In the genomic region with DNA sequence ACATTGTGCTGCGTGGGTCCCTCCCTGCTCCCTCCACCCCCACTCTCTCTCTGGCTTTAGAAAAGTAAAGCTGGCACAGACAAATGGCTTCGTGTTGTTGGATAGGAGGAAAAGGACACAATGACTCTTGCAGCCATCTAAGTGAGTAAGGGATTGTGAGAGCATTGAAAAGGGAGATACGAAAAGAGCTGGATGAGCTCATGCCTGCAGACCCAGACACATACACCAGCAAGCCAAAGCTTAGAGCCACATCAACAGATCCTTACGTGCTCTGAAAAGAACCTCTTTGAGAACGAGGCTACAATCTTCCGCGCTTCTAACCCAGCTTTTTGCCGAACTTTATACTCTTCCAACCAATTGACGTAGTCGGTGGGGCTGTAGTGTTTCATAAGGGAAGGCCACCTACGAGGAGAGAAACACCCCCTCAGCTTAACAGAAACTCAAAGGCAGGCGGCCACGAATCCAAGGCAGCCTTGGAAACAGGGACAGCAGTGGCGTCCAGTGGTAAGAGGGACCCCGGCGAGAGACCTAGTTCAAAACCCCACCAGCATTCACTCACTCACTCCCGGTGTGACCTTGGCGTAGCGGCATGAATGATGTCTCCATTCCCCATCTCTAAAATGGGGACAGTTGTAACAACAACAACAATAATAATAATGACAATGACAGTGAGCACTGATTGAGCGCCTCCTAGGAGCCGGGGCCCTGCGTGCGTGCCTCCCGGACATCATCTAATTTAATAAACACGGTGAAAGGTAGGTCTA, we compare ENCODE assay signal across 8 cellular contexts. TPM values are rescaled to one million over a fixed set of nuclear protein-coding genes. Genes with fewer than 3 reads are reported as not detected.
DNase-seq lines count a peak whose midpoint lies in the region; ATAC-seq, FAIRE-seq and TF ChIP-seq lines count a peak whose summit lies in the region.

No MANE protein-coding gene starts in this region.

- peak overlapping the region; percentile 85 for H3K4me2 ChIP-seq in A549

- TF ChIP-seq RAD21 in A549 (conservative IDR thresholded peaks at IDR 0.05 in 1 of 2, IDR thresholded peaks at IDR 0.05 in 1 of 2): no peak

- no peaks in the 10 kb centered on the region for H3K9me3 ChIP-seq in A549
- no peaks in the 10 kb centered on the region for H3K9me3 ChIP-seq in HAP-1
- H3K9me3 ChIP-seq in psoas muscle: peaks cover 4% of the 10 kb centered on the region

- CTCF ChIA-PET in A549 (lab: Yijun Ruan, JAX): interaction anchor here (0.7 to 1.4 kb wide), 9 partner anchors 12 to 667 kb away, joined by 3 to 4 read pairs (median 3); no protein-coding TSS in a partner anchor

- TF ChIP-seq CTCF in A549 (IDR thresholded peaks at IDR 0.05) (no peak), psoas muscle (IDR thresholded peaks at IDR 0.05) (no peak)

- H3K4me1 ChIP-seq in A549 (peaks cover 13% of the 10 kb centered on the region; the same call in 1 of the 3 replicates), HAP-1 (no peaks in the 10 kb centered on the region), psoas muscle (peaks cover 15% of the 10 kb centered on the region)

- TF ChIP-seq POLR2A in A549 (IDR thresholded peaks at IDR 0.05; ENCODE audit: low read length): no peak

- TF ChIP-seq EP300 in A549 (IDR thresholded peaks at IDR 0.05): no peak

- no peaks in the 10 kb centered on the region for H3K27me3 ChIP-seq in HAP-1 (ENCODE audit: low read depth)
- no peaks in the 10 kb centered on the region for H3K27me3 ChIP-seq in psoas muscle (ENCODE audit: insufficient read depth in 3 of 3, low read length in 2 of 3)

- in situ Hi-C loops in HAP-1 (cut with MboI; ENCODE audit: low sequenced_read_pairs): no loop called here

- WGBS in A549 (ENCODE audit: missing lambda C conversion rate): 54% methylated on average over 25 of the region's 25 CpGs
- WGBS in psoas muscle, 3 donors: 28 to 35% (median 29%) methylated on average over 25 of the region's 25 CpGs

- DNase-seq in A549 (ENCODE audit: low read depth in 1 of 2, low spot score in 1 of 2) (peak in 1 of 2 experiments; percentile 19), HAP-1 (ENCODE audit: low spot score in 2 of 2) (peak; percentile 41 to 49), hippocampal formation (lab: John Stamatoyannopoulos, UW) (peak; percentile 21 to 83), psoas muscle (no peak), NOMO-1 treated with DMSO at 0.1 percent for 48 hours (lab: John Stamatoyannopoulos, UW; ENCODE audit: unreplicated experiment) (no peak), NCI-H226 (no peak)

- intact Hi-C loops in psoas muscle (cut with DNase I): no loop called here

- POLR2A ChIA-PET in A549 (lab: Yijun Ruan, JAX): interaction anchor here (0.8 kb wide), 1 partner anchor 14 kb away, joined by 4 read pairs; no protein-coding TSS in a partner anchor

- H3K27ac ChIP-seq in A549: peak overlapping the region; percentile 83 to 95
- H3K27ac ChIP-seq in angular gyrus (ENCODE audit: low read depth, low read length): peak overlapping the region; percentile 58
- H3K27ac ChIP-seq in psoas muscle: peak overlapping the region; percentile 80

- H3K36me3 ChIP-seq in HAP-1 (replicated peaks): peaks cover 29% of the 10 kb centered on the region
- peaks cover 0 to 40% of the 10 kb centered on the region in 2 donors for H3K36me3 ChIP-seq in psoas muscle (ENCODE audit: insufficient read depth in 1 of 2, low read depth in 1 of 2)

- FAIRE-seq in A549 (lab: Jason Lieb, UNC): no peak

- peak in 1 of 2 experiments; percentile 14; a peak in 1 of 6 replicates for ATAC-seq in A549
- peak in 2 of 4 donors; percentile 48 to 51 for ATAC-seq in psoas muscle
- no peak for ATAC-seq in GM18909 (IDR thresholded peaks at IDR 0.05; ENCODE audit: poor library complexity, unreplicated experiment)

- H3K4me3 ChIP-seq in A549 (peak overlapping the region; percentile 84), HAP-1 (peak overlapping the region; percentile 72), psoas muscle (peak overlapping the region; percentile 90)

TF ChIP-seq in A549, 52 proteins besides CTCF, POLR2A, EP300 and RAD21:
- TF ChIP-seq ZFP36 (IDR thresholded peaks at IDR 0.05; ENCODE audit: borderline replicate concordance, partially characterized antibody): no peak
- TF ChIP-seq MAFK (IDR thresholded peaks at IDR 0.05; ENCODE audit: partially characterized antibody): no peak
- TF ChIP-seq CEBPB (IDR thresholded peaks at IDR 0.05): no peak
- TF ChIP-seq KDM5A (IDR thresholded peaks at IDR 0.05): no peak
- no peak for TF ChIP-seq HEYL (CRISPR knock-in tag; IDR thresholded peaks at IDR 0.05)
- no peak for TF ChIP-seq FOXS1 (CRISPR knock-in tag; IDR thresholded peaks at IDR 0.05)
- no peak for TF ChIP-seq NPAS2 (CRISPR knock-in tag; IDR thresholded peaks at IDR 0.05; ENCODE audit: borderline replicate concordance)
- no peak for TF ChIP-seq HOXB13 (CRISPR knock-in tag; IDR thresholded peaks at IDR 0.05; ENCODE audit: low read depth)
- no peak for TF ChIP-seq ZSCAN20 (CRISPR knock-in tag; IDR thresholded peaks at IDR 0.05)

RNA-seq across cellular contexts. Expression of gene FBXO21, which starts 1.1 kb away (rescaled TPM):
- polyA plus RNA-seq in A549 (2011; rRNA removed) (60.3 and 62.4 TPM in 2 replicates), A549 (2017; fragmentation: RNase III; extraction: RNeasy Plus Mini Kit Qiagen cat#74134 plus additional on column Dnase treatment) (29.8 to 33.2 TPM (median 31.2 TPM) in 3 replicates), psoas muscle (10 to 100 TPM in 1 of 3 donors, 1 to 10 TPM in 2; 6.9 to 19.9 (median 7.4) TPM)
- 88.7 and 101 TPM in 2 replicates for polyA plus RNA-seq in A549 (2012; cell fraction: cytosol; rRNA removed)
- 110 and 149 TPM in 2 replicates for polyA plus RNA-seq in A549 (2012; cell fraction: nucleus; rRNA removed)
- polyA minus RNA-seq in A549 (2011; rRNA and poly(A)+ RNA removed): 151 and 197 TPM in 2 replicates
- 10 to 100 TPM; 19.4 to 38.8 (median 25.1) TPM for total RNA-seq in psoas muscle

Comparison
In these comparisons a context has a peak if more than half of its experiments do, and no peak if none do; other contexts are left out.
1. DNase-seq: peak in HAP-1 (2 of 2) and hippocampal formation (2 of 2); none in psoas muscle (0 of 2), NOMO-1 treated with DMSO at 0.1 percent for 48 hours (single experiment) and NCI-H226 (single experiment).
2. Peak in every context shown above with its lines, with median percentiles within 50 percentile points of each other: H3K27ac ChIP-seq and H3K4me3 ChIP-seq.